ENCODE assay signal across 8 cellular contexts in the genomic region with DNA sequence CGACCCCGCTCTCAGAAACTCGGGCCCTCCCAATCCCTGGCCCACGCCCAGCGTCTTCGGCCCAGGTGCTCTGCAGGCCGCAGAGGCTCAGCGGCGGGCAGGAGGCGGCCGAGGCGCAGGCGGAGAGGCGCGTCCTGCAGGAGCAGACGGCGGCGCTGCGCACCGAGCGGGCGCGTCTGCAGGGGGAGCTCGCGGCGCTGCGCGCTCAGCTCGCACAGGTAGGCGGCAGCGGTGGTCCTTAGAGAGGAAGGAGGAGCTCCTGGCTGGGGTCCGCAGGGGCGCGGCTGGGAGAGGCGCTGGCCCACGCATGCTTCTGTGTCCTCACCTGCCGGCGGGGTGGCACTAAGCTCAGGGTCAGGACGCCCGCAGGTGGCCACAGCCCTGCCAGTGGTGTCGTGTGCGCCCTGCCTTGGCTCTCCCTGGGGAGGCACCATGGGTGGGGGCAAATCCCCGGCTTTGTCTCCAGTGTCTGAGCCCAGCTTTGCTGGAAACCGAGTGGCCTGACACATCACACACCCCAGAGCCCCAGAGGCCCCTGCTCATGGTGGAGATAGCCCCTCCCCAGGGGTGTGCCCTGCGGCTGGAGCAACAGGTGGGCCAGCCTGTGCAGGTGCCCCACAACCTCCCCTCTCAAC. TPM values are rescaled to one million over a fixed set of nuclear protein-coding genes. Genes with fewer than 3 reads are reported as not detected.
DNase-seq lines count a peak whose midpoint lies in the region; ATAC-seq and TF ChIP-seq lines count a peak whose summit lies in the region.

No MANE protein-coding gene starts in this region.

- DNase-seq in activated effector memory CD4-positive, alpha-beta T cell treated with Interleukin-2 at 50 U/mL for 16 hours = peak; percentile 16
- no peak for DNase-seq in activated effector memory CD4-positive, alpha-beta T cell treated with anti-CD3 and anti-CD28 coated beads, Interleukin-2, amount 50 U/mL, for 16 hours
- DNase-seq in OCI-LY7 (ENCODE audit: low spot score) (peak; percentile 74), mammary epithelial cell (peak; percentile 50), right lobe of liver (peak; percentile 56 to 67 (median 62)), uterus (peak; percentile 20 to 25), cerebellar nuclear complex (lab: John Stamatoyannopoulos, UW) (no peak)

- CTCF ChIA-PET in OCI-LY7 (lab: Charles Lee; ENCODE audit: unreplicated experiment) (no interaction called here), mammary epithelial cell (lab: Charles Lee; ENCODE audit: low non-redundant PET) (interaction anchor here (0.6 kb wide), 3 partner anchors 10 to 101 kb away, joined by 5 to 11 read pairs (median 5); no protein-coding TSS in a partner anchor)

- no peaks in the 10 kb centered on the region for H4K20me1 ChIP-seq in OCI-LY7 (ENCODE audit: insufficient read depth, low read length)
- peaks cover 2% of the 10 kb centered on the region for H4K20me1 ChIP-seq in mammary epithelial cell (ENCODE audit: insufficient read depth, low read length)

- H3K9me2 ChIP-seq in OCI-LY7 (ENCODE audit: insufficient read depth, low read length) = no peaks in the 10 kb centered on the region

- H3K9ac ChIP-seq in mammary epithelial cell (ENCODE audit: insufficient read depth, low read length) = no peak overlapping the region

- H3K27ac ChIP-seq in OCI-LY7 (ENCODE audit: low read depth, low read length, poor library complexity, severe bottlenecking) (no peak overlapping the region), mammary epithelial cell (ENCODE audit: insufficient read depth, low read depth, low read length) (no peak overlapping the region), right lobe of liver (no peak overlapping the region), uterus (no peak overlapping the region)

- POLR2A ChIA-PET in OCI-LY7 (lab: Charles Lee) = no interaction called here

- ATAC-seq in right lobe of liver (peak; percentile 38 to 67 (median 50)), HG03342 (IDR thresholded peaks at IDR 0.05; ENCODE audit: unreplicated experiment) (no peak)

- no peak overlapping the region for H3K4me3 ChIP-seq in OCI-LY7 (ENCODE audit: low read depth, low read length, poor library complexity, severe bottlenecking)
- no peak overlapping the region for H3K4me3 ChIP-seq in mammary epithelial cell (replicated peaks in 1 of 3; ENCODE audit: insufficient read depth in 1 of 3, low read depth in 2 of 3, low read length in 3 of 3)
- peak overlapping the region in 2 of 3 donors; percentile 31 to 38 for H3K4me3 ChIP-seq in right lobe of liver
- H3K4me3 ChIP-seq in uterus = no peak overlapping the region

- TF ChIP-seq CTCF in OCI-LY7 (conservative IDR thresholded peaks at IDR 0.05; ENCODE audit: low read length) (peak; percentile 80), mammary epithelial cell (conservative IDR thresholded peaks at IDR 0.05 in 1 of 2, IDR thresholded peaks at IDR 0.05 in 1 of 2; ENCODE audit: extremely low read depth in 1 of 2, insufficient read depth in 1 of 2, low read depth in 1 of 2, low read length in 2 of 2) (peak; percentile 16 to 58), right lobe of liver (IDR thresholded peaks at IDR 0.05) (peak; percentile 40 to 76 (median 64)), uterus (IDR thresholded peaks at IDR 0.05) (peak; percentile 19 to 65 (median 56))

- in situ Hi-C loops in mammary epithelial cell (cut with MboI; ENCODE audit: low sequenced_read_pairs in 2 of 2) = no loop called here

- H3K4me2 ChIP-seq in OCI-LY7 (ENCODE audit: low read length) (peak overlapping the region; percentile 17; the same call in 1 of the 2 replicates), mammary epithelial cell (ENCODE audit: insufficient read depth, low read depth, low read length) (no peak overlapping the region)

- H3K9me3 ChIP-seq in OCI-LY7 (ENCODE audit: low read length) (no peaks in the 10 kb centered on the region), mammary epithelial cell (replicated peaks; ENCODE audit: insufficient read depth, low read length) (no peaks in the 10 kb centered on the region), right lobe of liver (no peaks in the 10 kb centered on the region), uterus (no peaks in the 10 kb centered on the region)

- H3K27me3 ChIP-seq in mammary epithelial cell (ENCODE audit: insufficient read depth, low read length) (peaks cover 8% of the 10 kb centered on the region), right lobe of liver (no peaks in the 10 kb centered on the region), uterus (no peaks in the 10 kb centered on the region)

- dilution Hi-C loops in mammary epithelial cell (cut with HindIII; ENCODE audit: low sequenced_read_pairs) = loop anchor here (5.0 kb wide), 1 partner anchor 129 kb away; no protein-coding TSS in a partner anchor

- no TSS peak for BruUV-seq in OCI-LY7 (replicated peaks; lab: Mats Ljungman, UMichigan)
- no TSS peak for BruUV-seq in mammary epithelial cell (replicated peaks; lab: Mats Ljungman, UMichigan)

- H2AFZ ChIP-seq in OCI-LY7 (ENCODE audit: low read length) = no peak overlapping the region
- H2AFZ ChIP-seq in mammary epithelial cell (ENCODE audit: low read depth, low read length) = no peak overlapping the region

- H3K79me2 ChIP-seq in OCI-LY7 (ENCODE audit: insufficient read depth, low read depth, low read length) (no peaks in the 10 kb centered on the region), mammary epithelial cell (ENCODE audit: insufficient read depth, low read length) (no peaks in the 10 kb centered on the region)

- 22% methylated on average over 9 of the region's 45 CpGs for WGBS in mammary epithelial cell (ENCODE audit: low coverage, missing lambda C conversion rate)
- no CpG with 5 or more reads among the region's 45 CpGs for WGBS in right lobe of liver (ENCODE audit: insufficient coverage, low coverage, low lambda C conversion rate, missing lambda C conversion rate)

- peaks cover 13% of the 10 kb centered on the region for H3K4me1 ChIP-seq in OCI-LY7 (ENCODE audit: insufficient read depth, low read length, poor library complexity, severe bottlenecking)
- no peaks in the 10 kb centered on the region for H3K4me1 ChIP-seq in mammary epithelial cell (ENCODE audit: insufficient read depth, low read length)
- peaks cover 3 to 36% (median 17%) of the 10 kb centered on the region in 4 donors for H3K4me1 ChIP-seq in right lobe of liver
- H3K4me1 ChIP-seq in uterus = no peaks in the 10 kb centered on the region

- TF ChIP-seq POLR2A in right lobe of liver (IDR thresholded peaks at IDR 0.05) (no peak), uterus (IDR thresholded peaks at IDR 0.05) (no peak)

- intact Hi-C loops in OCI-LY7 (cut with micrococcal nuclease; ENCODE audit: unreplicated experiment) = loop anchor here (2.0 kb wide), 1 partner anchor 235 kb away; no protein-coding TSS in a partner anchor
- intact Hi-C loops in mammary epithelial cell (cut with micrococcal nuclease) = no loop called here
- intact Hi-C loops in right lobe of liver (cut with DNase I) = loop anchor here in 1 of 2 donors (10.0 kb wide), 1 partner anchor 129 kb away; no protein-coding TSS in a partner anchor
- intact Hi-C loops in uterus (cut with DNase I; ENCODE audit: low total_unique reads) = no loop called here

- H3K36me3 ChIP-seq in OCI-LY7 (ENCODE audit: insufficient read depth, low read length) (no peaks in the 10 kb centered on the region), mammary epithelial cell (ENCODE audit: insufficient read depth, low read length) (no peaks in the 10 kb centered on the region), right lobe of liver (no peaks in the 10 kb centered on the region), uterus (no peaks in the 10 kb centered on the region)

RNA-seq across cellular contexts. Expression of gene SNED1, which starts 14.9 kb away (rescaled TPM):
- 2.8 and 3.5 TPM in 2 replicates for total RNA-seq in OCI-LY7 (2014; rRNA removed; shearing (Covaris generic))
- total RNA-seq in OCI-LY7 (2022) = 13.6 and 15.3 TPM in 2 replicates
- total RNA-seq in mammary epithelial cell = 1 to 10 TPM in 1 of 2 donors, under 1 TPM in 1; 0.64 to 3.7 TPM
- polyA plus RNA-seq in mammary epithelial cell = 0.46 TPM
- 0.83 TPM for polyA minus RNA-seq in mammary epithelial cell
- 10 to 100 TPM in 4 of 6 experiments, 1 to 10 TPM in 2; 7.4 to 27.8 (median 13.2) TPM for total RNA-seq in right lobe of liver
- 10 to 100 TPM; 18.5 to 87.1 (median 21.9) TPM for total RNA-seq in uterus

Comparison
In these comparisons a context has a peak if more than half of its experiments do, and no peak if none do; other contexts are left out.
1. DNase-seq: peak in activated effector memory CD4-positive, alpha-beta T cell treated with Interleukin-2 at 50 U/mL for 16 hours (single experiment), OCI-LY7 (single experiment), mammary epithelial cell (single experiment), right lobe of liver (3 of 3) and uterus (2 of 2); none in activated effector memory CD4-positive, alpha-beta T cell treated with anti-CD3 and anti-CD28 coated beads, Interleukin-2, amount 50 U/mL, for 16 hours (single experiment) and cerebellar nuclear complex (0 of 2).
2. H3K4me3 ChIP-seq: peak in right lobe of liver (2 of 3); none in OCI-LY7 (single experiment), mammary epithelial cell (0 of 3) and uterus (0 of 2).
3. Peak in every context shown above with its lines, with median percentiles within 50 percentile points of each other: CTCF ChIP-seq.